In the genomic region with DNA sequence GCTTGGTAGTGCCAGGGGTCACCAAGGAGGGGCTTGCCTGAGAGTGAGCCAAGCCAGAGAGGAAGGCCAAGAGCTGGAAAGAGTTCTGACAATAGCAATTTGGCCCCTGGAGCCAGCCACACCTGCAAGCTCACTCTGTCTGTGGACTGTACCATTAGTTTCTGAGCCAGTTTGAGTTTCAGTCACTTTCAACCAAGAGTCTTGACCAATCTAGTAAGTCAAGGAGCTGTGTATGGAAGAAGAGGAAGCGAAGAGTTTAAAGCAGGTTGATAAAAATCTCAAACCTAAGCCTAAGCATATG, we compare ENCODE assay signal across 2 cellular contexts.
TF ChIP-seq lines count a peak whose summit lies in the region.

No MANE protein-coding gene starts in this region.

TF ChIP-seq in HCT116, 20 proteins besides CTCF, POLR2A, EP300 and RAD21:
- TF ChIP-seq SRF (IDR thresholded peaks at IDR 0.05; ENCODE audit: low read depth) (no peak), CBX3 (IDR thresholded peaks at IDR 0.05; ENCODE audit: low read depth) (no peak), EZH2phosphoT487 (IDR thresholded peaks at IDR 0.05; ENCODE audit: borderline replicate concordance) (no peak), CEBPB (IDR thresholded peaks at IDR 0.05; ENCODE audit: low read depth) (no peak), MAX (IDR thresholded peaks at IDR 0.05) (0 out of 2 replicates have a peak, but pooled peaks have one; percentile 1), FOSL1 (IDR thresholded peaks at IDR 0.05; ENCODE audit: low read depth) (0 out of 2 replicates have a peak, but pooled peaks have one; percentile 2)

TF ChIP-seq in H1, 55 proteins besides CTCF, POLR2A, EP300 and RAD21:
- TF ChIP-seq BRCA1 (IDR thresholded peaks at IDR 0.05; ENCODE audit: low read depth, low read length) (no peak), POLR2AphosphoS5 (IDR thresholded peaks at IDR 0.05; ENCODE audit: low read depth, low read length) (no peak), ATF3 (IDR thresholded peaks at IDR 0.05; ENCODE audit: insufficient read depth, low read depth, low read length) (no peak), KDM5A (IDR thresholded peaks at IDR 0.05; ENCODE audit: low read length) (no peak), NANOG (IDR thresholded peaks at IDR 0.05; ENCODE audit: insufficient read depth, low read depth, low read length, poor library complexity, severe bottlenecking) (no peak), KDM1A (IDR thresholded peaks at IDR 0.05; ENCODE audit: borderline replicate concordance, low read length) (no peak), YY1 (IDR thresholded peaks at IDR 0.05; ENCODE audit: low read depth, low read length) (no peak), FOSL1 (IDR thresholded peaks at IDR 0.05; ENCODE audit: insufficient read depth, low read depth, low read length) (no peak), SUZ12 (IDR thresholded peaks at IDR 0.05; ENCODE audit: low read length) (no peak), EGR1 (IDR thresholded peaks at IDR 0.05; ENCODE audit: borderline replicate concordance, low read depth, low read length) (no peak), SP4 (IDR thresholded peaks at IDR 0.05; ENCODE audit: low read length) (no peak)
- TF ChIP-seq, protein P1, sequence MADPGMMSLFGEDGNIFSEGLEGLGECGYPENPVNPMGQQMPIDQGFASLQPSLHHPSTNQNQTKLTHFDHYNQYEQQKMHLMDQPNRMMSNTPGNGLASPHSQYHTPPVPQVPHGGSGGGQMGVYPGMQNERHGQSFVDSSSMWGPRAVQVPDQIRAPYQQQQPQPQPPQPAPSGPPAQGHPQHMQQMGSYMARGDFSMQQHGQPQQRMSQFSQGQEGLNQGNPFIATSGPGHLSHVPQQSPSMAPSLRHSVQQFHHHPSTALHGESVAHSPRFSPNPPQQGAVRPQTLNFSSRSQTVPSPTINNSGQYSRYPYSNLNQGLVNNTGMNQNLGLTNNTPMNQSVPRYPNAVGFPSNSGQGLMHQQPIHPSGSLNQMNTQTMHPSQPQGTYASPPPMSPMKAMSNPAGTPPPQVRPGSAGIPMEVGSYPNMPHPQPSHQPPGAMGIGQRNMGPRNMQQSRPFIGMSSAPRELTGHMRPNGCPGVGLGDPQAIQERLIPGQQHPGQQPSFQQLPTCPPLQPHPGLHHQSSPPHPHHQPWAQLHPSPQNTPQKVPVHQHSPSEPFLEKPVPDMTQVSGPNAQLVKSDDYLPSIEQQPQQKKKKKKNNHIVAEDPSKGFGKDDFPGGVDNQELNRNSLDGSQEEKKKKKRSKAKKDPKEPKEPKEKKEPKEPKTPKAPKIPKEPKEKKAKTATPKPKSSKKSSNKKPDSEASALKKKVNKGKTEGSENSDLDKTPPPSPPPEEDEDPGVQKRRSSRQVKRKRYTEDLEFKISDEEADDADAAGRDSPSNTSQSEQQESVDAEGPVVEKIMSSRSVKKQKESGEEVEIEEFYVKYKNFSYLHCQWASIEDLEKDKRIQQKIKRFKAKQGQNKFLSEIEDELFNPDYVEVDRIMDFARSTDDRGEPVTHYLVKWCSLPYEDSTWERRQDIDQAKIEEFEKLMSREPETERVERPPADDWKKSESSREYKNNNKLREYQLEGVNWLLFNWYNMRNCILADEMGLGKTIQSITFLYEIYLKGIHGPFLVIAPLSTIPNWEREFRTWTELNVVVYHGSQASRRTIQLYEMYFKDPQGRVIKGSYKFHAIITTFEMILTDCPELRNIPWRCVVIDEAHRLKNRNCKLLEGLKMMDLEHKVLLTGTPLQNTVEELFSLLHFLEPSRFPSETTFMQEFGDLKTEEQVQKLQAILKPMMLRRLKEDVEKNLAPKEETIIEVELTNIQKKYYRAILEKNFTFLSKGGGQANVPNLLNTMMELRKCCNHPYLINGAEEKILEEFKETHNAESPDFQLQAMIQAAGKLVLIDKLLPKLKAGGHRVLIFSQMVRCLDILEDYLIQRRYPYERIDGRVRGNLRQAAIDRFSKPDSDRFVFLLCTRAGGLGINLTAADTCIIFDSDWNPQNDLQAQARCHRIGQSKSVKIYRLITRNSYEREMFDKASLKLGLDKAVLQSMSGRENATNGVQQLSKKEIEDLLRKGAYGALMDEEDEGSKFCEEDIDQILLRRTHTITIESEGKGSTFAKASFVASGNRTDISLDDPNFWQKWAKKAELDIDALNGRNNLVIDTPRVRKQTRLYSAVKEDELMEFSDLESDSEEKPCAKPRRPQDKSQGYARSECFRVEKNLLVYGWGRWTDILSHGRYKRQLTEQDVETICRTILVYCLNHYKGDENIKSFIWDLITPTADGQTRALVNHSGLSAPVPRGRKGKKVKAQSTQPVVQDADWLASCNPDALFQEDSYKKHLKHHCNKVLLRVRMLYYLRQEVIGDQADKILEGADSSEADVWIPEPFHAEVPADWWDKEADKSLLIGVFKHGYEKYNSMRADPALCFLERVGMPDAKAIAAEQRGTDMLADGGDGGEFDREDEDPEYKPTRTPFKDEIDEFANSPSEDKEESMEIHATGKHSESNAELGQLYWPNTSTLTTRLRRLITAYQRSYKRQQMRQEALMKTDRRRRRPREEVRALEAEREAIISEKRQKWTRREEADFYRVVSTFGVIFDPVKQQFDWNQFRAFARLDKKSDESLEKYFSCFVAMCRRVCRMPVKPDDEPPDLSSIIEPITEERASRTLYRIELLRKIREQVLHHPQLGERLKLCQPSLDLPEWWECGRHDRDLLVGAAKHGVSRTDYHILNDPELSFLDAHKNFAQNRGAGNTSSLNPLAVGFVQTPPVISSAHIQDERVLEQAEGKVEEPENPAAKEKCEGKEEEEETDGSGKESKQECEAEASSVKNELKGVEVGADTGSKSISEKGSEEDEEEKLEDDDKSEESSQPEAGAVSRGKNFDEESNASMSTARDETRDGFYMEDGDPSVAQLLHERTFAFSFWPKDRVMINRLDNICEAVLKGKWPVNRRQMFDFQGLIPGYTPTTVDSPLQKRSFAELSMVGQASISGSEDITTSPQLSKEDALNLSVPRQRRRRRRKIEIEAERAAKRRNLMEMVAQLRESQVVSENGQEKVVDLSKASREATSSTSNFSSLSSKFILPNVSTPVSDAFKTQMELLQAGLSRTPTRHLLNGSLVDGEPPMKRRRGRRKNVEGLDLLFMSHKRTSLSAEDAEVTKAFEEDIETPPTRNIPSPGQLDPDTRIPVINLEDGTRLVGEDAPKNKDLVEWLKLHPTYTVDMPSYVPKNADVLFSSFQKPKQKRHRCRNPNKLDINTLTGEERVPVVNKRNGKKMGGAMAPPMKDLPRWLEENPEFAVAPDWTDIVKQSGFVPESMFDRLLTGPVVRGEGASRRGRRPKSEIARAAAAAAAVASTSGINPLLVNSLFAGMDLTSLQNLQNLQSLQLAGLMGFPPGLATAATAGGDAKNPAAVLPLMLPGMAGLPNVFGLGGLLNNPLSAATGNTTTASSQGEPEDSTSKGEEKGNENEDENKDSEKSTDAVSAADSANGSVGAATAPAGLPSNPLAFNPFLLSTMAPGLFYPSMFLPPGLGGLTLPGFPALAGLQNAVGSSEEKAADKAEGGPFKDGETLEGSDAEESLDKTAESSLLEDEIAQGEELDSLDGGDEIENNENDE (IDR thresholded peaks at IDR 0.05; ENCODE audit: insufficient replicate concordance, low read length), result no peak
